ENCODE assay signal across 8 cellular contexts in genomic region chr5:111461261-111461671, GRCh38. TPM values are rescaled to one million over a fixed set of nuclear protein-coding genes. Genes with fewer than 3 reads are reported as not detected.
DNase-seq lines count a peak whose midpoint lies in the region; ATAC-seq and TF ChIP-seq lines count a peak whose summit lies in the region.

No MANE protein-coding gene starts in this region.

- TF ChIP-seq CTCF in osteoblast (IDR thresholded peaks at IDR 0.05; ENCODE audit: extremely low read depth, low read depth, low read length) = peak; percentile 76

- H3K27me3 ChIP-seq in osteoblast (ENCODE audit: insufficient read depth, low read length) = peaks cover 4% of the 10 kb centered on the region

- H3K27ac ChIP-seq in osteoblast (ENCODE audit: low read depth, low read length) = no peak overlapping the region

- no peak for ATAC-seq in GM21381 (IDR thresholded peaks at IDR 0.05; ENCODE audit: unreplicated experiment)
- no peak for ATAC-seq in GM18498 (IDR thresholded peaks at IDR 0.05; ENCODE audit: unreplicated experiment)

- no peaks in the 10 kb centered on the region for H3K36me3 ChIP-seq in osteoblast (ENCODE audit: insufficient read depth, low read length)

- DNase-seq in NCI-H2171 treated with DMSO at 0.1 percent for 48 hours (lab: John Stamatoyannopoulos, UW) (peak; percentile 25), NCI-H2171 (lab: John Stamatoyannopoulos, UW) (no peak), NCI-H1436 treated with DMSO at 0.1 percent for 48 hours (lab: John Stamatoyannopoulos, UW) (peak; percentile 32), dermis blood vessel endothelial cell (peak; percentile 33), osteoblast (ENCODE audit: insufficient read length, low spot score, missing footprints) (no peak)
- DNase-seq in activated effector memory CD4-positive, alpha-beta T cell treated with anti-CD3 and anti-CD28 coated beads, Interleukin-2, amount 50 U/mL, for 16 hours = no peak

- H3K4me3 ChIP-seq in osteoblast (ENCODE audit: insufficient read depth, low read length) = no peak overlapping the region

- H3K4me1 ChIP-seq in osteoblast (ENCODE audit: insufficient read depth, low read length) = no peaks in the 10 kb centered on the region

- H3K9me3 ChIP-seq in osteoblast (ENCODE audit: low read depth, low read length) = no peaks in the 10 kb centered on the region

- H2AFZ ChIP-seq in osteoblast (ENCODE audit: low read length) = no peak overlapping the region

- no peaks in the 10 kb centered on the region for H3K79me2 ChIP-seq in osteoblast (ENCODE audit: insufficient read depth, low read length)

- no peaks in the 10 kb centered on the region for H4K20me1 ChIP-seq in osteoblast (ENCODE audit: insufficient read depth, low read length)

- no peak overlapping the region for H3K4me2 ChIP-seq in osteoblast (ENCODE audit: insufficient read depth, low read length)

RNA-seq across cellular contexts. Expression of gene STARD4, which starts 51.1 kb away (rescaled TPM):
- total RNA-seq in dermis blood vessel endothelial cell = 71.1 and 71.2 TPM in 2 replicates
- 102 and 106 TPM in 2 replicates for total RNA-seq in osteoblast

Comparison
In these comparisons a context has a peak if more than half of its experiments do, and no peak if none do; other contexts are left out.
1. DNase-seq: peak in NCI-H2171 treated with DMSO at 0.1 percent for 48 hours (single experiment), NCI-H1436 treated with DMSO at 0.1 percent for 48 hours (single experiment) and dermis blood vessel endothelial cell (single experiment); none in NCI-H2171 (single experiment), osteoblast (single experiment) and activated effector memory CD4-positive, alpha-beta T cell treated with anti-CD3 and anti-CD28 coated beads, Interleukin-2, amount 50 U/mL, for 16 hours (single experiment).